ENCODE assay signal across 17 cellular contexts in genomic region chr6:12275084-12275483, GRCh38. TPM values are rescaled to one million over a fixed set of nuclear protein-coding genes. Genes with fewer than 3 reads are reported as not detected.
A peak's percentile ranks its signal among the peaks of the same experiment; 100 is the strongest.
DNase-seq lines count a peak whose midpoint lies in the region; ATAC-seq, FAIRE-seq and TF ChIP-seq lines count a peak whose summit lies in the region.
"Had no signal": no experiment of that assay in that cellular context is flagged by ENCODE, and none has a peak within 500 bp of the region (broad histone marks: within the 10 kb centered on the region; RNA-seq: fewer than 3 reads in every experiment).

No MANE protein-coding gene starts in this region.

- no peak for FAIRE-seq in GM12878 (lab: Jason Lieb, UNC)
- FAIRE-seq: GM18507 had no signal

- H2AFZ ChIP-seq in GM12878 (ENCODE audit: control insufficient read depth, low read depth, low read length) = no peak overlapping the region
- H2AFZ ChIP-seq in osteoblast (ENCODE audit: low read length) = no peak overlapping the region

- H3K27ac ChIP-seq in GM12878 (ENCODE audit: control insufficient read depth, insufficient read depth) = no peak overlapping the region
- H3K27ac ChIP-seq in osteoblast (ENCODE audit: low read depth, low read length) = no peak overlapping the region
- H3K27ac ChIP-seq: esophagus squamous epithelium, VCaP had no signal

- BruUV-seq in GM12878 (replicated peaks; lab: Mats Ljungman, UMichigan) = no TSS peak

- H3K79me2 ChIP-seq in GM12878 (ENCODE audit: control insufficient read depth, insufficient read depth, low read length) (no peaks in the 10 kb centered on the region), osteoblast (ENCODE audit: insufficient read depth, low read length) (no peaks in the 10 kb centered on the region)

- no peaks in the 10 kb centered on the region for H4K20me1 ChIP-seq in GM12878 (ENCODE audit: control insufficient read depth, insufficient read depth)
- no peaks in the 10 kb centered on the region for H4K20me1 ChIP-seq in osteoblast (ENCODE audit: insufficient read depth, low read length)

- in situ Hi-C loops in GM12878 (cut with MboI) = no loop called here

- H3K9me3 ChIP-seq in GM12878 (replicated peaks; ENCODE audit: control insufficient read depth, insufficient read depth, low read length) (no peaks in the 10 kb centered on the region; the same call in 1 of the 3 replicates), osteoblast (ENCODE audit: low read depth, low read length) (no peaks in the 10 kb centered on the region)

- H3K27me3 ChIP-seq in GM12878 (replicated peaks in 1 of 2; ENCODE audit: control insufficient read depth in 2 of 2, insufficient read depth in 2 of 2, low read length in 1 of 2) (no peaks in the 10 kb centered on the region), osteoblast (ENCODE audit: insufficient read depth, low read length) (no peaks in the 10 kb centered on the region)
- H3K27me3 ChIP-seq: esophagus squamous epithelium had no signal

- SMC1A ChIA-PET in GM12878 (lab: Charles Lee; ENCODE audit: uncharacterized antibody, unreplicated experiment) = interaction anchor here (1.2 to 2.0 kb wide), 2 partner anchors 11 to 16 kb away, joined by 3 to 4 read pairs; no protein-coding TSS in a partner anchor

- TF ChIP-seq CTCF in GM12878 (IDR thresholded peaks at IDR 0.05 in 2 of 3, conservative IDR thresholded peaks at IDR 0.05 in 1 of 3; ENCODE audit: control insufficient read depth in 2 of 3, extremely low read depth in 1 of 3, insufficient read depth in 1 of 3, low read depth in 3 of 3, low read length in 3 of 3) (no peak), osteoblast (IDR thresholded peaks at IDR 0.05; ENCODE audit: extremely low read depth, low read depth, low read length) (no peak), lower leg skin (IDR thresholded peaks at IDR 0.05) (no peak), GM10266 (IDR thresholded peaks at IDR 0.05; ENCODE audit: control insufficient read depth, insufficient read depth, low read depth, missing control alignments) (no peak)

- peak; percentile 64 for ATAC-seq in GM12878

- no peak for TF ChIP-seq EP300 in GM12878 (IDR thresholded peaks at IDR 0.05; ENCODE audit: borderline replicate concordance in 1 of 2, control insufficient read depth in 1 of 2, low read depth in 2 of 2, low read length in 2 of 2)

- H3K36me3 ChIP-seq in GM12878 (ENCODE audit: control insufficient read depth in 2 of 2, insufficient read depth in 2 of 2, low read length in 1 of 2) = no peaks in the 10 kb centered on the region
- no peaks in the 10 kb centered on the region for H3K36me3 ChIP-seq in osteoblast (ENCODE audit: insufficient read depth, low read length)
- H3K36me3 ChIP-seq: esophagus squamous epithelium had no signal

- CTCF ChIA-PET in GM12878 (lab: Yijun Ruan, JAX) = interaction anchor here (0.9 to 1.2 kb wide), 2 partner anchors 12 to 15 kb away, joined by 3 to 6 read pairs; no protein-coding TSS in a partner anchor

- intact Hi-C loops in GM12878 (cut with micrococcal nuclease; ENCODE audit: unreplicated experiment) = no loop called here
- intact Hi-C loops in lower leg skin (cut with DNase I; ENCODE audit: low total_unique reads) = no loop called here

- no peak for TF ChIP-seq RAD21 in GM12878 (IDR thresholded peaks at IDR 0.05; ENCODE audit: insufficient read depth, low read depth, low read length)

- TF ChIP-seq POLR2A in GM12878 (IDR thresholded peaks at IDR 0.05; ENCODE audit: low read depth, low read length) (no peak), lower leg skin (IDR thresholded peaks at IDR 0.05) (no peak)

- no peak overlapping the region for H3K9ac ChIP-seq in GM12878 (ENCODE audit: control insufficient read depth, insufficient read depth, low read length)

- RAD21 ChIA-PET in GM12878 (lab: Charles Lee; ENCODE audit: unreplicated experiment) = interaction anchor here (0.7 kb wide), 1 partner anchor 12 kb away, joined by 3 read pairs; no protein-coding TSS in a partner anchor

- no peak overlapping the region for H3K4me2 ChIP-seq in GM12878 (ENCODE audit: control insufficient read depth, insufficient read depth)
- H3K4me2 ChIP-seq in osteoblast (ENCODE audit: insufficient read depth, low read length) = no peak overlapping the region

- peak; percentile 33 for DNase-seq in GM03348 (ENCODE audit: low spot score)
- peak; percentile 70 for DNase-seq in NCI-H226
- DNase-seq in GM12878 (ENCODE audit: low read depth, low spot score) = no peak
- DNase-seq in osteoblast (ENCODE audit: insufficient read length, low spot score, missing footprints) = peak; percentile 68
- no peak for DNase-seq in NCI-H345 treated with DMSO at 0.1 percent for 48 hours (lab: John Stamatoyannopoulos, UW; ENCODE audit: unreplicated experiment)
- DNase-seq in lower leg skin (ENCODE audit: low spot score in 2 of 2) = no peak
- DNase-seq in GM10266 (ENCODE audit: extremely low spot score) = no peak
- DNase-seq in Kasumi-1 (lab: John Stamatoyannopoulos, UW) = no peak
- DNase-seq: activated CD8-positive, alpha-beta memory T cell treated with anti-CD3 and anti-CD28 coated beads for 24 hours; activated effector memory CD4-positive, alpha-beta T cell treated with Interleukin-2 at 50 U/mL for 16 hours; anterior cingulate cortex; CD4-positive, alpha-beta memory T cell; esophagus squamous epithelium; NK-92 treated with Interleukin-12 subunit alpha and Interleukin-12 subunit beta, amount 100 ng/mL, for 24 hours; stimulated activated CD4-positive, alpha-beta T cell treated with anti-CD3 and anti-CD28 coated beads, Interleukin-12 subunit alpha, Interleukin-12 subunit beta, amount 100 ng/mL, for 4 hours had no signal

- POLR2A ChIA-PET in GM12878 (lab: Charles Lee) = no interaction called here

- H3K4me1 ChIP-seq in GM12878 (ENCODE audit: control insufficient read depth, insufficient read depth, low read length) (peaks cover 4% of the 10 kb centered on the region; the same call in 1 of the 2 replicates), osteoblast (ENCODE audit: insufficient read depth, low read length) (peaks cover 12% of the 10 kb centered on the region)

- H3K4me3 ChIP-seq in GM12878 (no peak overlapping the region), osteoblast (ENCODE audit: insufficient read depth, low read length) (no peak overlapping the region), lower leg skin (ENCODE audit: low read depth, poor library complexity, severe bottlenecking) (no peak overlapping the region)
- H3K4me3 ChIP-seq: esophagus squamous epithelium had no signal

- WGBS in GM12878 (ENCODE audit: insufficient coverage, insufficient replicate concordance, low lambda C conversion rate, missing lambda C conversion rate) = 0% methylated on average over 2 of the region's 2 CpGs
- 44 to 46% methylated on average over 2 of the region's 2 CpGs for WGBS in lower leg skin, 2 donors

TF ChIP-seq in GM12878, 131 proteins besides CTCF, POLR2A, EP300 and RAD21:
- peak; percentile 42; the same call in 1 of the 2 replicates for TF ChIP-seq PKNOX1 (IDR thresholded peaks at IDR 0.05)
- TF ChIP-seq STAT1 (conservative IDR thresholded peaks at IDR 0.05) = no peak

RNA-seq across cellular contexts. Expression of gene EDN1, which starts 15.1 kb away (rescaled TPM):
- total RNA-seq in GM12878 (2013; cell fraction: nucleolus; rRNA removed) = 2.9 and 3.6 TPM in 2 replicates
- 2.3 and 3.7 TPM in 2 replicates for total RNA-seq in GM12878 (2014; rRNA removed)
- 4.1 and 4.2 TPM in 2 replicates for total RNA-seq in GM12878 (2014; rRNA removed; fragmentation: Illumina TruSeq; extraction: Trizol)
- 3.0 and 3.5 TPM in 2 replicates for total RNA-seq in GM12878 (2021)
- 0.96 TPM for polyA plus RNA-seq in GM12878 (2011; ENCODE audit: low read depth)
- 6.6 and 9.6 TPM in 2 replicates for polyA plus RNA-seq in GM12878 (2011; rRNA removed)
- 4.1 and 5.9 TPM in 2 replicates for polyA plus RNA-seq in GM12878 (2011; cell fraction: cytosol; rRNA removed)
- polyA plus RNA-seq in GM12878 (2011; cell fraction: nucleus; rRNA removed) = 9.2 and 10.0 TPM in 2 replicates
- polyA plus RNA-seq in GM12878 (2012) = 1.3 and 1.5 TPM in 2 replicates
- polyA plus RNA-seq in GM12878 (2014; fragmentation: Illumina TruSeq; extraction: Trizol) = 4.9 and 5.3 TPM in 2 replicates
- 1 to 10 TPM; 2.0 to 2.5 TPM for polyA plus RNA-seq in GM12878 (2014; fragmentation: Nextera tagmentation; extraction: Ambion mirVana)
- 2.5 and 2.6 TPM in 2 replicates for polyA plus RNA-seq in GM12878 (2014; rRNA removed)
- 1 to 10 TPM; 2.9 to 3.4 TPM for polyA plus RNA-seq in GM12878 (2016; fragmentation: Nextera tagmentation; extraction: Ambion mirVana)
- polyA minus RNA-seq in GM12878 (2011; rRNA and poly(A)+ RNA removed) = 4.6 and 6.6 TPM in 2 replicates
- polyA minus RNA-seq in GM12878 (2011; cell fraction: cytosol; rRNA and poly(A)+ RNA removed) = 2.3 and 4.1 TPM in 2 replicates
- polyA minus RNA-seq in GM12878 (2011; cell fraction: nucleus; rRNA and poly(A)+ RNA removed) = 3.9 and 5.5 TPM in 2 replicates
- 0.88 and 1.4 TPM in 2 replicates for total RNA-seq in osteoblast
- 10 to 100 TPM; 11.1 to 42.6 (median 15.5) TPM for total RNA-seq in lower leg skin
- polyA plus RNA-seq: CD4-positive, alpha-beta memory T cell had no signal

Comparison
In these comparisons a context has a peak if more than half of its experiments do, and no peak if none do; other contexts are left out.
1. DNase-seq: peak in GM03348 (single experiment), NCI-H226 (single experiment) and osteoblast (single experiment); none in GM12878 (single experiment), NCI-H345 treated with DMSO at 0.1 percent for 48 hours (single experiment), lower leg skin (0 of 2), GM10266 (single experiment) and Kasumi-1 (0 of 2).